2 cellular contexts compared by ENCODE assay signal in genomic region chr19:51714848-51715247, GRCh38.
TF ChIP-seq lines count a peak whose summit lies in the region.

No MANE protein-coding gene starts in this region.

TF ChIP-seq in GM12878, 131 proteins besides CTCF, POLR2A, EP300 and RAD21 (continues in another document):
- TF ChIP-seq ZBTB40 (IDR thresholded peaks at IDR 0.05; ENCODE audit: borderline replicate concordance) (no peak), ZBTB33 (IDR thresholded peaks at IDR 0.05) (no peak), ZSCAN29 (IDR thresholded peaks at IDR 0.05) (no peak), ZBED1 (IDR thresholded peaks at IDR 0.05; ENCODE audit: borderline replicate concordance) (no peak), JUND (IDR thresholded peaks at IDR 0.05; ENCODE audit: low read depth, low read length) (no peak)
- TF ChIP-seq, protein P1, sequence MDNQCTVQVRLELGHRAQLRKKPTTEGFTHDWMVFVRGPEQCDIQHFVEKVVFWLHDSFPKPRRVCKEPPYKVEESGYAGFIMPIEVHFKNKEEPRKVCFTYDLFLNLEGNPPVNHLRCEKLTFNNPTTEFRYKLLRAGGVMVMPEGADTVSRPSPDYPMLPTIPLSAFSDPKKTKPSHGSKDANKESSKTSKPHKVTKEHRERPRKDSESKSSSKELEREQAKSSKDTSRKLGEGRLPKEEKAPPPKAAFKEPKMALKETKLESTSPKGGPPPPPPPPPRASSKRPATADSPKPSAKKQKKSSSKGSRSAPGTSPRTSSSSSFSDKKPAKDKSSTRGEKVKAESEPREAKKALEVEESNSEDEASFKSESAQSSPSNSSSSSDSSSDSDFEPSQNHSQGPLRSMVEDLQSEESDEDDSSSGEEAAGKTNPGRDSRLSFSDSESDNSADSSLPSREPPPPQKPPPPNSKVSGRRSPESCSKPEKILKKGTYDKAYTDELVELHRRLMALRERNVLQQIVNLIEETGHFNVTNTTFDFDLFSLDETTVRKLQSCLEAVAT (IDR thresholded peaks at IDR 0.05) = peak; percentile 47; the same call in 1 of the 2 replicates
- TF ChIP-seq, protein P2, sequence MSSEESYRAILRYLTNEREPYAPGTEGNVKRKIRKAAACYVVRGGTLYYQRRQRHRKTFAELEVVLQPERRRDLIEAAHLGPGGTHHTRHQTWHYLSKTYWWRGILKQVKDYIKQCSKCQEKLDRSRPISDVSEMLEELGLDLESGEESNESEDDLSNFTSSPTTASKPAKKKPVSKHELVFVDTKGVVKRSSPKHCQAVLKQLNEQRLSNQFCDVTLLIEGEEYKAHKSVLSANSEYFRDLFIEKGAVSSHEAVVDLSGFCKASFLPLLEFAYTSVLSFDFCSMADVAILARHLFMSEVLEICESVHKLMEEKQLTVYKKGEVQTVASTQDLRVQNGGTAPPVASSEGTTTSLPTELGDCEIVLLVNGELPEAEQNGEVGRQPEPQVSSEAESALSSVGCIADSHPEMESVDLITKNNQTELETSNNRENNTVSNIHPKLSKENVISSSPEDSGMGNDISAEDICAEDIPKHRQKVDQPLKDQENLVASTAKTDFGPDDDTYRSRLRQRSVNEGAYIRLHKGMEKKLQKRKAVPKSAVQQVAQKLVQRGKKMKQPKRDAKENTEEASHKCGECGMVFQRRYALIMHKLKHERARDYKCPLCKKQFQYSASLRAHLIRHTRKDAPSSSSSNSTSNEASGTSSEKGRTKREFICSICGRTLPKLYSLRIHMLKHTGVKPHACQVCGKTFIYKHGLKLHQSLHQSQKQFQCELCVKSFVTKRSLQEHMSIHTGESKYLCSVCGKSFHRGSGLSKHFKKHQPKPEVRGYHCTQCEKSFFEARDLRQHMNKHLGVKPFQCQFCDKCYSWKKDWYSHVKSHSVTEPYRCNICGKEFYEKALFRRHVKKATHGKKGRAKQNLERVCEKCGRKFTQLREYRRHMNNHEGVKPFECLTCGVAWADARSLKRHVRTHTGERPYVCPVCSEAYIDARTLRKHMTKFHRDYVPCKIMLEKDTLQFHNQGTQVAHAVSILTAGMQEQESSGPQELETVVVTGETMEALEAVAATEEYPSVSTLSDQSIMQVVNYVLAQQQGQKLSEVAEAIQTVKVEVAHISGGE (CRISPR knock-in tag; IDR thresholded peaks at IDR 0.05) = no peak
- TF ChIP-seq, protein P3, sequence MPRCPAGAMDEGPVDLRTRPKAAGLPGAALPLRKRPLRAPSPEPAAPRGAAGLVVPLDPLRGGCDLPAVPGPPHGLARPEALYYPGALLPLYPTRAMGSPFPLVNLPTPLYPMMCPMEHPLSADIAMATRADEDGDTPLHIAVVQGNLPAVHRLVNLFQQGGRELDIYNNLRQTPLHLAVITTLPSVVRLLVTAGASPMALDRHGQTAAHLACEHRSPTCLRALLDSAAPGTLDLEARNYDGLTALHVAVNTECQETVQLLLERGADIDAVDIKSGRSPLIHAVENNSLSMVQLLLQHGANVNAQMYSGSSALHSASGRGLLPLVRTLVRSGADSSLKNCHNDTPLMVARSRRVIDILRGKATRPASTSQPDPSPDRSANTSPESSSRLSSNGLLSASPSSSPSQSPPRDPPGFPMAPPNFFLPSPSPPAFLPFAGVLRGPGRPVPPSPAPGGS (IDR thresholded peaks at IDR 0.05; ENCODE audit: borderline replicate concordance, insufficient read depth, low read depth, low read length, poor library complexity, severe bottlenecking) = no peak

TF ChIP-seq in SK-N-SH treated with all-trans-retinoic acid at 6 μM for 48 hours, 23 proteins besides CTCF, POLR2A, EP300 and RAD21:
- TF ChIP-seq TOX (CRISPR knock-in tag; IDR thresholded peaks at IDR 0.05; ENCODE audit: borderline replicate concordance) = no peak
- no peak for TF ChIP-seq GLIS3 (CRISPR knock-in tag; IDR thresholded peaks at IDR 0.05)
- TF ChIP-seq PPARA (CRISPR knock-in tag; IDR thresholded peaks at IDR 0.05; ENCODE audit: borderline replicate concordance) = no peak
- no peak for TF ChIP-seq ZNF8 (CRISPR knock-in tag; IDR thresholded peaks at IDR 0.05)
- TF ChIP-seq RARB (CRISPR knock-in tag; IDR thresholded peaks at IDR 0.05) = no peak
- TF ChIP-seq CSDC2 (CRISPR knock-in tag; IDR thresholded peaks at IDR 0.05) = no peak
- no peak for TF ChIP-seq POU6F1 (CRISPR knock-in tag; IDR thresholded peaks at IDR 0.05; ENCODE audit: borderline replicate concordance, low read depth)
- TF ChIP-seq BACH2 (CRISPR knock-in tag; IDR thresholded peaks at IDR 0.05; ENCODE audit: borderline replicate concordance) = no peak
- no peak for TF ChIP-seq ZNF565 (CRISPR knock-in tag; conservative IDR thresholded peaks at IDR 0.05; ENCODE audit: low read depth)
- TF ChIP-seq ZFP3 (CRISPR knock-in tag; IDR thresholded peaks at IDR 0.05) = no peak
TF ChIP-seq in SK-N-SH treated with all-trans-retinoic acid at 6 μM for 48 hours: peak in this region for 0.
